In the genomic region with DNA sequence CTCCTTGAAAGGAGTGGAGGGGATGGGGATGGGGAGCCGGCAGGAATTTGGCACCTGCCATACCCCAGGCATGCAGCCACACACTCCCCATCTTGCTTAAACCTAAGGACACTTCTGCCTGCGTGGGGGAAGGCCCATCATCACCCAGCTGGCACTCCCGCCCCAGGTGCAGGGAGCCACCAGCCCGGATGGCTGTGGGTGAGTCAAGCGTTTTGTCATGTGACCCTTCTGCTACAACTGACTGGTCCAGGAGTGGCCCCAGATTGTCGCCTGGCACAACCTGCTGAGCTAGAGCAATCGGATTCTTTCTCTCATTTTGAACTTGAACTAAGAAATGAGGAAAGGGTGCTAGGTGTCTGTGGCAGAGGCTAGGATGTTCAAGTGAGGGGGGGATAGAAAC, we compare ENCODE assay signal across 20 cellular contexts.
"Had no signal": no experiment of that assay in that cellular context is flagged by ENCODE, and none has a peak within 500 bp of the region (broad histone marks: within the 10 kb centered on the region; RNA-seq: fewer than 3 reads in every experiment).

No MANE protein-coding gene starts in this region.

- H3K27me3 ChIP-seq: ascending aorta, foreskin keratinocyte, right lobe of liver, testis had no signal

- H3K27ac Mint-ChIP-seq: activated naive CD8-positive, alpha-beta T cell treated with anti-CD3 and anti-CD28 coated beads, Interleukin-2, amount 50 U/mL, for 24 hours; natural killer cell treated with Interleukin-12 subunit alpha and Interleukin-12 subunit beta and Interleukin-15 and Interleukin-18, amount 100 ng/mL, for 72 hours; stimulated activated naive CD8-positive, alpha-beta T cell treated with anti-CD3 and anti-CD28 coated beads, Interleukin-15, Interleukin-2, amounts not matched to agents 100 ng/mL and 50 ng/mL, for 24 hours had no signal

- H3K4me3 Mint-ChIP-seq: activated naive CD8-positive, alpha-beta T cell treated with anti-CD3 and anti-CD28 coated beads, Interleukin-2, amount 50 U/mL, for 24 hours; natural killer cell treated with Interleukin-12 subunit alpha and Interleukin-12 subunit beta and Interleukin-15 and Interleukin-18, amount 100 ng/mL, for 72 hours; stimulated activated naive CD8-positive, alpha-beta T cell treated with anti-CD3 and anti-CD28 coated beads, Interleukin-15, Interleukin-2, amounts not matched to agents 100 ng/mL and 50 ng/mL, for 24 hours had no signal

- H3K9me3 ChIP-seq: mucosa of descending colon, prostate gland, right lobe of liver, testis had no signal

- H3K27ac ChIP-seq: ascending aorta, foreskin keratinocyte, prostate gland, right lobe of liver, spleen, testis, VCaP had no signal

- H3K4me1 ChIP-seq: ascending aorta, foreskin keratinocyte, prostate gland, right lobe of liver, testis had no signal

- H3K27me3 Mint-ChIP-seq: stimulated activated naive CD8-positive, alpha-beta T cell treated with anti-CD3 and anti-CD28 coated beads, Interleukin-15, Interleukin-2, amounts not matched to agents 100 ng/mL and 50 ng/mL, for 24 hours had no signal

- H3K9me3 Mint-ChIP-seq: activated naive CD8-positive, alpha-beta T cell treated with anti-CD3 and anti-CD28 coated beads, Interleukin-2, amount 50 U/mL, for 24 hours; natural killer cell treated with Interleukin-12 subunit alpha and Interleukin-12 subunit beta and Interleukin-15 and Interleukin-18, amount 100 ng/mL, for 72 hours; stimulated activated naive CD8-positive, alpha-beta T cell treated with anti-CD3 and anti-CD28 coated beads, Interleukin-15, Interleukin-2, amounts not matched to agents 100 ng/mL and 50 ng/mL, for 24 hours had no signal

- DNase-seq: activated CD4-positive, alpha-beta T cell treated with anti-CD3 and anti-CD28 coated beads for 48 hours; activated CD8-positive, alpha-beta memory T cell treated with anti-CD3 and anti-CD28 coated beads for 24 hours; activated naive CD4-positive, alpha-beta T cell treated with Interleukin-2 at 50 U/mL for 16 hours; activated naive CD8-positive, alpha-beta T cell treated with anti-CD3 and anti-CD28 coated beads, Interleukin-2, amount 50 U/mL, for 24 hours; foreskin keratinocyte; islet precursor cell; mammary epithelial cell; mucosa of descending colon; occipital lobe; right lobe of liver; spleen; stimulated activated CD4-positive, alpha-beta T cell treated with anti-CD3 and anti-CD28 coated beads, Interleukin-1b, Interleukin-23, amount 100 ng/mL, for 48 hours; testis had no signal

- H3K36me3 ChIP-seq: ascending aorta, prostate gland, right lobe of liver, spleen had no signal

- H3K36me3 Mint-ChIP-seq: natural killer cell treated with Interleukin-12 subunit alpha and Interleukin-12 subunit beta and Interleukin-15 and Interleukin-18, amount 100 ng/mL, for 72 hours had no signal

- ATAC-seq: activated naive CD8-positive, alpha-beta T cell treated with anti-CD3 and anti-CD28 coated beads, Interleukin-2, amount 50 U/mL, for 24 hours; foreskin keratinocyte; left lobe of liver; mucosa of descending colon; natural killer cell treated with Interleukin-12 subunit alpha and Interleukin-12 subunit beta and Interleukin-15 and Interleukin-18, amount 100 ng/mL, for 72 hours had no signal

- FAIRE-seq: bronchial epithelial cell had no signal

- H3K4me3 ChIP-seq: ascending aorta, mucosa of descending colon, prostate gland, right lobe of liver, spleen, testis had no signal
